ENCODE assay signal across 11 cellular contexts in genomic region chr22:16602224-16602727, GRCh38. TPM values are rescaled to one million over a fixed set of nuclear protein-coding genes. Genes with fewer than 3 reads are reported as not detected.
A peak's percentile ranks its signal among the peaks of the same experiment; 100 is the strongest.
DNase-seq lines count a peak whose midpoint lies in the region; ATAC-seq and TF ChIP-seq lines count a peak whose summit lies in the region.
"Not testable (repeated sequence)": the region's sequence is repeated elsewhere in the genome, so short reads cannot be mapped to it uniquely, and the experiment has no call there.
"Had no signal": no experiment of that assay in that cellular context is flagged by ENCODE, and none has a peak within 500 bp of the region (broad histone marks: within the 10 kb centered on the region; RNA-seq: fewer than 3 reads in every experiment).

No MANE protein-coding gene starts in this region.

- not testable (repeated sequence) for H3K4me3 ChIP-seq in CD8-positive, alpha-beta memory T cell (ENCODE audit: low read length)
- H3K4me3 ChIP-seq in SK-N-MC (peak overlapping the region; percentile 74), coronary artery (peak overlapping the region; percentile 71), left ventricle myocardium inferior (peak overlapping the region; percentile 62), aorta (ENCODE audit: low read length in 2 of 2) (peak overlapping the region; percentile 43 to 80)

- DNase-seq in CD8-positive, alpha-beta memory T cell, result peak in 1 of 5 donors; percentile 12
- not testable (repeated sequence) for DNase-seq in SK-N-MC (ENCODE audit: low read depth, low spot score); activated T-helper 1 cell treated with anti-CD3 and anti-CD28 coated beads, Interleukin-12 subunit alpha, Interleukin-12 subunit beta, Interleukin-2, Interleukin-4 antibody, amounts not matched to agents 30 ng/mL and 10 ng/mL and 1 ng/mL, durations not matched to agents 14 hours and 24 hours and 36 hours (ENCODE audit: low spot score); coronary artery (ENCODE audit: low spot score); left ventricle myocardium inferior; aorta
- DNase-seq in naive B cell, result peak; percentile 0
- peak; percentile 3 for DNase-seq in stimulated activated naive CD8-positive, alpha-beta T cell treated with anti-CD3 and anti-CD28 coated beads, Interleukin-15, Interleukin-2, amounts not matched to agents 100 U/mL and 50 U/mL, for 24 hours

- H3K27ac ChIP-seq in CD8-positive, alpha-beta memory T cell (ENCODE audit: low read depth, low read length), result peak overlapping the region; percentile 72
- not testable (repeated sequence) for H3K27ac ChIP-seq in SK-N-MC
- H3K27ac ChIP-seq in coronary artery, result peak overlapping the region in 1 of 2 donors; percentile 89
- peak overlapping the region; percentile 77 for H3K27ac ChIP-seq in left ventricle myocardium inferior (replicated peaks)
- peak overlapping the region; percentile 33 to 67 for H3K27ac ChIP-seq in aorta (ENCODE audit: low read depth in 1 of 2, low read length in 2 of 2)

- CTCF ChIA-PET in CD8-positive, alpha-beta memory T cell (lab: Charles Lee), result not testable (repeated sequence)

- peaks cover 0 to 12% (median 3%) of the 10 kb centered on the region in 3 donors for H3K4me1 Mint-ChIP-seq in CD8-positive, alpha-beta memory T cell
- H3K4me1 Mint-ChIP-seq in activated T-helper 1 cell treated with anti-CD3 and anti-CD28 coated beads, Interleukin-12 subunit alpha, Interleukin-12 subunit beta, Interleukin-2, Interleukin-4 antibody, amounts not matched to agents 30 ng/mL and 10 ng/mL and 1 ng/mL, durations not matched to agents 14 hours and 24 hours and 36 hours (ENCODE audit: low read depth), result not testable (repeated sequence)
- peaks cover 4 to 17% (median 8%) of the 10 kb centered on the region in 3 donors for H3K4me1 Mint-ChIP-seq in naive B cell

- not testable (repeated sequence) for H3K27ac Mint-ChIP-seq in CD8-positive, alpha-beta memory T cell; activated T-helper 1 cell treated with anti-CD3 and anti-CD28 coated beads, Interleukin-12 subunit alpha, Interleukin-12 subunit beta, Interleukin-2, Interleukin-4 antibody, amounts not matched to agents 30 ng/mL and 10 ng/mL and 1 ng/mL, durations not matched to agents 14 hours and 24 hours and 36 hours; naive B cell

- H3K4me3 Mint-ChIP-seq in CD8-positive, alpha-beta memory T cell, result peak overlapping the region in 4 of 7 donors; percentile 2 to 15 (median 10)
- H3K4me3 Mint-ChIP-seq in activated T-helper 1 cell treated with anti-CD3 and anti-CD28 coated beads, Interleukin-12 subunit alpha, Interleukin-12 subunit beta, Interleukin-2, Interleukin-4 antibody, amounts not matched to agents 30 ng/mL and 10 ng/mL and 1 ng/mL, durations not matched to agents 14 hours and 24 hours and 36 hours, result peak overlapping the region; percentile 42
- H3K4me3 Mint-ChIP-seq in naive B cell, result peak overlapping the region; percentile 48 to 89 (median 66)

- not testable (repeated sequence) for TF ChIP-seq CTCF in coronary artery (IDR thresholded peaks at IDR 0.05); left ventricle myocardium inferior (IDR thresholded peaks at IDR 0.05; ENCODE audit: borderline replicate concordance)

- not testable (repeated sequence) for H3K27me3 ChIP-seq in CD8-positive, alpha-beta memory T cell (ENCODE audit: insufficient read depth, low read length, poor library complexity, severe bottlenecking); aorta (ENCODE audit: control insufficient read depth in 1 of 2, insufficient read depth in 2 of 2, low read length in 1 of 2)
- peaks cover 96% of the 10 kb centered on the region for H3K27me3 ChIP-seq in left ventricle myocardium inferior (ENCODE audit: low read depth)

- H3K4me1 ChIP-seq in CD8-positive, alpha-beta memory T cell (ENCODE audit: insufficient read depth, low read length); left ventricle myocardium inferior; aorta (ENCODE audit: control insufficient read depth in 1 of 2, insufficient read depth in 2 of 2, low read length in 2 of 2): not testable (repeated sequence)

- H3K36me3 Mint-ChIP-seq in CD8-positive, alpha-beta memory T cell; activated T-helper 1 cell treated with anti-CD3 and anti-CD28 coated beads, Interleukin-12 subunit alpha, Interleukin-12 subunit beta, Interleukin-2, Interleukin-4 antibody, amounts not matched to agents 30 ng/mL and 10 ng/mL and 1 ng/mL, durations not matched to agents 14 hours and 24 hours and 36 hours (ENCODE audit: low read depth); naive B cell: not testable (repeated sequence)

- 1 to 2% methylated on average over 35 to 70 of the region's 70 CpGs for WGBS in aorta, 2 donors

- H3K9ac ChIP-seq in SK-N-MC (ENCODE audit: insufficient read length), result not testable (repeated sequence)

- peaks cover 31 to 40% of the 10 kb centered on the region in 2 donors for H3K27me3 Mint-ChIP-seq in CD8-positive, alpha-beta memory T cell
- H3K27me3 Mint-ChIP-seq in activated T-helper 1 cell treated with anti-CD3 and anti-CD28 coated beads, Interleukin-12 subunit alpha, Interleukin-12 subunit beta, Interleukin-2, Interleukin-4 antibody, amounts not matched to agents 30 ng/mL and 10 ng/mL and 1 ng/mL, durations not matched to agents 14 hours and 24 hours and 36 hours (ENCODE audit: insufficient read depth), result peaks cover 43% of the 10 kb centered on the region
- H3K27me3 Mint-ChIP-seq in naive B cell, result peaks cover 24 to 42% (median 41%) of the 10 kb centered on the region in 3 donors

- H3K9me3 Mint-ChIP-seq in CD8-positive, alpha-beta memory T cell, result peaks cover 0 to 16% (median 2%) of the 10 kb centered on the region in 5 donors
- not testable (repeated sequence) for H3K9me3 Mint-ChIP-seq in activated T-helper 1 cell treated with anti-CD3 and anti-CD28 coated beads, Interleukin-12 subunit alpha, Interleukin-12 subunit beta, Interleukin-2, Interleukin-4 antibody, amounts not matched to agents 30 ng/mL and 10 ng/mL and 1 ng/mL, durations not matched to agents 14 hours and 24 hours and 36 hours; naive B cell

- peak in 1 of 2 donors; percentile 18 for ATAC-seq in naive B cell (ENCODE audit: low read depth in 2 of 2)
- not testable (repeated sequence) for ATAC-seq in stimulated activated naive CD8-positive, alpha-beta T cell treated with anti-CD3 and anti-CD28 coated beads, Interleukin-15, Interleukin-2, amounts not matched to agents 100 U/mL and 50 U/mL, for 24 hours; aorta (ENCODE audit: low FRiP score)

- intact Hi-C loops in activated T-helper 1 cell treated with anti-CD3 and anti-CD28 coated beads, Interleukin-12 subunit alpha, Interleukin-12 subunit beta, Interleukin-2, Interleukin-4 antibody, amounts not matched to agents 30 ng/mL and 10 ng/mL and 1 ng/mL, durations not matched to agents 14 hours and 24 hours and 36 hours (cut with micrococcal nuclease); left ventricle myocardium inferior (cut with micrococcal nuclease); aorta (cut with DNase I): not testable (repeated sequence)

- not testable (repeated sequence) for H3K36me3 ChIP-seq in CD8-positive, alpha-beta memory T cell (ENCODE audit: insufficient read depth, low read length); SK-N-MC (ENCODE audit: insufficient read depth, low read length); left ventricle myocardium inferior; aorta (ENCODE audit: control insufficient read depth in 1 of 2, insufficient read depth in 2 of 2, low read length in 1 of 2)

- not testable (repeated sequence) for H3K9me3 ChIP-seq in CD8-positive, alpha-beta memory T cell (ENCODE audit: low read length); SK-N-MC (ENCODE audit: low read depth, low read length); left ventricle myocardium inferior (replicated peaks); aorta (ENCODE audit: control insufficient read depth, low read length)

- POLR2A ChIA-PET in CD8-positive, alpha-beta memory T cell (lab: Charles Lee), result not testable (repeated sequence)

RNA-seq across cellular contexts. Expression of gene CCT8L2, which starts 9.7 kb away (rescaled TPM):
- not detected for total RNA-seq in CD8-positive, alpha-beta memory T cell
- not detected for polyA plus RNA-seq in CD8-positive, alpha-beta memory T cell
- total RNA-seq in activated T-helper 1 cell treated with anti-CD3 and anti-CD28 coated beads, Interleukin-12 subunit alpha, Interleukin-12 subunit beta, Interleukin-2, Interleukin-4 antibody, amounts not matched to agents 30 ng/mL and 10 ng/mL and 1 ng/mL, durations not matched to agents 14 hours and 24 hours and 36 hours, result not detected in 2 replicates
- total RNA-seq in left ventricle myocardium inferior (not detected), aorta (not detected)
- polyA plus RNA-seq in naive B cell (ENCODE audit: low read depth in 6 of 6) (not detected), aorta (not detected)
- total RNA-seq: IMR-90, left ventricle myocardium superior, temporal lobe had no signal
- polyA plus RNA-seq: IMR-90 had no signal

Comparison
In these comparisons a context has a peak if more than half of its experiments do, and no peak if none do; other contexts are left out.
1. H3K4me3 Mint-ChIP-seq: peak in every context shown above with its lines; median percentile 66 in naive B cell; 42 in activated T-helper 1 cell treated with anti-CD3 and anti-CD28 coated beads, Interleukin-12 subunit alpha, Interleukin-12 subunit beta, Interleukin-2, Interleukin-4 antibody, amounts not matched to agents 30 ng/mL and 10 ng/mL and 1 ng/mL, durations not matched to agents 14 hours and 24 hours and 36 hours; 10 in CD8-positive, alpha-beta memory T cell.